ENCODE assay signal across 17 cellular contexts in genomic region chr17:64066709-64067108, GRCh38. TPM values are rescaled to one million over a fixed set of nuclear protein-coding genes. Genes with fewer than 3 reads are reported as not detected.
DNase-seq lines count a peak whose midpoint lies in the region; ATAC-seq lines count a peak whose summit lies in the region.
"Had no signal": no experiment of that assay in that cellular context is flagged by ENCODE, and none has a peak within 500 bp of the region (broad histone marks: within the 10 kb centered on the region; RNA-seq: fewer than 3 reads in every experiment).

No MANE protein-coding gene starts in this region.

- peaks cover 58% of the 10 kb centered on the region for H3K4me1 Mint-ChIP-seq in activated T-cell treated with anti-CD3 and anti-CD28 coated beads, Interleukin-2, amount 50 U/mL, for 72 hours (ENCODE audit: low read depth)
- peaks cover 16% of the 10 kb centered on the region for H3K4me1 Mint-ChIP-seq in activated T-cell treated with anti-CD3 and anti-CD28 coated beads, Interleukin-2, amount 50 U/mL, for 24 hours (ENCODE audit: low read depth)
- peaks cover 45% of the 10 kb centered on the region for H3K4me1 Mint-ChIP-seq in central memory CD8-positive, alpha-beta T cell
- H3K4me1 Mint-ChIP-seq in stimulated activated effector memory CD8-positive, alpha-beta T cell treated with anti-CD3 and anti-CD28 coated beads, Interleukin-12 subunit alpha, Interleukin-12 subunit beta, amount 100 ng/mL, for 72 hours = peaks cover 70% of the 10 kb centered on the region

- H3K9me3 Mint-ChIP-seq in activated T-cell treated with anti-CD3 and anti-CD28 coated beads, Interleukin-2, amount 50 U/mL, for 72 hours = peaks cover 8 to 10% of the 10 kb centered on the region in 2 donors
- peaks cover 9% of the 10 kb centered on the region for H3K9me3 Mint-ChIP-seq in activated T-cell treated with anti-CD3 and anti-CD28 coated beads, Interleukin-2, amount 50 U/mL, for 24 hours
- H3K9me3 Mint-ChIP-seq in central memory CD8-positive, alpha-beta T cell = peaks cover 4% of the 10 kb centered on the region
- peaks cover 2% of the 10 kb centered on the region for H3K9me3 Mint-ChIP-seq in stimulated activated effector memory CD8-positive, alpha-beta T cell treated with anti-CD3 and anti-CD28 coated beads, Interleukin-12 subunit alpha, Interleukin-12 subunit beta, amount 100 ng/mL, for 72 hours

- DNase-seq in activated T-cell treated with anti-CD3 and anti-CD28 coated beads, Interleukin-2, amount 50 U/mL, for 72 hours = peak; percentile 47 to 57
- no peak for DNase-seq in activated T-cell treated with anti-CD3 and anti-CD28 coated beads, Interleukin-2, amount 50 U/mL, for 24 hours
- DNase-seq in T-helper 22 cell (ENCODE audit: low read depth) = peak; percentile 37
- DNase-seq in central memory CD8-positive, alpha-beta T cell (ENCODE audit: low spot score in 2 of 2) = peak in 1 of 2 donors; percentile 33
- no peak for DNase-seq in stimulated activated effector memory CD8-positive, alpha-beta T cell treated with anti-CD3 and anti-CD28 coated beads, Interleukin-12 subunit alpha, Interleukin-12 subunit beta, amount 100 ng/mL, for 72 hours (ENCODE audit: low spot score in 2 of 2)
- no peak for DNase-seq in SKM-1 treated with dmso at 0.1 percent for 144 hours (lab: John Stamatoyannopoulos, UW; ENCODE audit: unreplicated experiment)
- DNase-seq: activated CD8-positive, alpha-beta memory T cell treated with anti-CD3 and anti-CD28 coated beads, Interleukin-2, amount 50 U/mL, for 48 hours; amniotic stem cell; C1 segment of cervical spinal cord; caudate nucleus; foreskin melanocyte; NCI-H1092; pancreas had no signal

- H3K36me3 Mint-ChIP-seq in activated T-cell treated with anti-CD3 and anti-CD28 coated beads, Interleukin-2, amount 50 U/mL, for 72 hours (ENCODE audit: insufficient read depth in 2 of 2) = peaks cover 37 to 65% of the 10 kb centered on the region in 2 donors
- peaks cover 88% of the 10 kb centered on the region for H3K36me3 Mint-ChIP-seq in activated T-cell treated with anti-CD3 and anti-CD28 coated beads, Interleukin-2, amount 50 U/mL, for 24 hours (ENCODE audit: low read depth)
- peaks cover 55% of the 10 kb centered on the region for H3K36me3 Mint-ChIP-seq in central memory CD8-positive, alpha-beta T cell (ENCODE audit: insufficient read depth)
- H3K36me3 Mint-ChIP-seq in stimulated activated effector memory CD8-positive, alpha-beta T cell treated with anti-CD3 and anti-CD28 coated beads, Interleukin-12 subunit alpha, Interleukin-12 subunit beta, amount 100 ng/mL, for 72 hours = peaks cover 98% of the 10 kb centered on the region

- peak; percentile 85 for ATAC-seq in activated T-cell treated with anti-CD3 and anti-CD28 coated beads, Interleukin-2, amount 50 U/mL, for 72 hours (replicated peaks in 1 of 2)
- ATAC-seq in central memory CD8-positive, alpha-beta T cell (replicated peaks; ENCODE audit: extremely low read depth, poor library complexity, severe bottlenecking) = peak; percentile 43
- ATAC-seq in stimulated activated effector memory CD8-positive, alpha-beta T cell treated with anti-CD3 and anti-CD28 coated beads, Interleukin-12 subunit alpha, Interleukin-12 subunit beta, amount 100 ng/mL, for 72 hours = peak; percentile 83
- ATAC-seq in HG03442 (IDR thresholded peaks at IDR 0.05; ENCODE audit: unreplicated experiment) (no peak), HG02678 (IDR thresholded peaks at IDR 0.05; ENCODE audit: unreplicated experiment) (no peak)
- ATAC-seq: K562, pancreas, SK-N-SH treated with all-trans-retinoic acid at 6 μM for 48 hours had no signal

- peak overlapping the region; percentile 72 for H3K27ac Mint-ChIP-seq in activated T-cell treated with anti-CD3 and anti-CD28 coated beads, Interleukin-2, amount 50 U/mL, for 72 hours
- no peak overlapping the region for H3K27ac Mint-ChIP-seq in activated T-cell treated with anti-CD3 and anti-CD28 coated beads, Interleukin-2, amount 50 U/mL, for 24 hours
- peak overlapping the region; percentile 87 for H3K27ac Mint-ChIP-seq in central memory CD8-positive, alpha-beta T cell (ENCODE audit: low read depth)
- peak overlapping the region; percentile 92 for H3K27ac Mint-ChIP-seq in stimulated activated effector memory CD8-positive, alpha-beta T cell treated with anti-CD3 and anti-CD28 coated beads, Interleukin-12 subunit alpha, Interleukin-12 subunit beta, amount 100 ng/mL, for 72 hours

- H3K4me3 Mint-ChIP-seq in activated T-cell treated with anti-CD3 and anti-CD28 coated beads, Interleukin-2, amount 50 U/mL, for 72 hours = peak overlapping the region; percentile 29 to 72
- no peak overlapping the region for H3K4me3 Mint-ChIP-seq in activated T-cell treated with anti-CD3 and anti-CD28 coated beads, Interleukin-2, amount 50 U/mL, for 24 hours
- H3K4me3 Mint-ChIP-seq in central memory CD8-positive, alpha-beta T cell = peak overlapping the region; percentile 27
- peak overlapping the region; percentile 74 for H3K4me3 Mint-ChIP-seq in stimulated activated effector memory CD8-positive, alpha-beta T cell treated with anti-CD3 and anti-CD28 coated beads, Interleukin-12 subunit alpha, Interleukin-12 subunit beta, amount 100 ng/mL, for 72 hours

- H3K27me3 Mint-ChIP-seq in activated T-cell treated with anti-CD3 and anti-CD28 coated beads, Interleukin-2, amount 50 U/mL, for 72 hours (ENCODE audit: low read depth) = no peaks in the 10 kb centered on the region
- H3K27me3 Mint-ChIP-seq in activated T-cell treated with anti-CD3 and anti-CD28 coated beads, Interleukin-2, amount 50 U/mL, for 24 hours = no peaks in the 10 kb centered on the region
- H3K27me3 Mint-ChIP-seq in central memory CD8-positive, alpha-beta T cell = no peaks in the 10 kb centered on the region

RNA-seq across cellular contexts. Expression of gene ICAM2, which starts 46.3 kb away (rescaled TPM):
- 10 to 100 TPM; 49.9 to 55.7 TPM for total RNA-seq in activated T-cell treated with anti-CD3 and anti-CD28 coated beads, Interleukin-2, amount 50 U/mL, for 72 hours

Comparison
In these comparisons a context has a peak if more than half of its experiments do, and no peak if none do; other contexts are left out.
1. DNase-seq: peak in activated T-cell treated with anti-CD3 and anti-CD28 coated beads, Interleukin-2, amount 50 U/mL, for 72 hours (2 of 2) and T-helper 22 cell (single experiment); none in activated T-cell treated with anti-CD3 and anti-CD28 coated beads, Interleukin-2, amount 50 U/mL, for 24 hours (single experiment), stimulated activated effector memory CD8-positive, alpha-beta T cell treated with anti-CD3 and anti-CD28 coated beads, Interleukin-12 subunit alpha, Interleukin-12 subunit beta, amount 100 ng/mL, for 72 hours (0 of 2) and SKM-1 treated with dmso at 0.1 percent for 144 hours (single experiment).
2. ATAC-seq: peak in activated T-cell treated with anti-CD3 and anti-CD28 coated beads, Interleukin-2, amount 50 U/mL, for 72 hours (2 of 2), central memory CD8-positive, alpha-beta T cell (single experiment) and stimulated activated effector memory CD8-positive, alpha-beta T cell treated with anti-CD3 and anti-CD28 coated beads, Interleukin-12 subunit alpha, Interleukin-12 subunit beta, amount 100 ng/mL, for 72 hours (single experiment); none in HG03442 (single experiment) and HG02678 (single experiment).